ENCODE assay signal across 8 cellular contexts in the genomic region with DNA sequence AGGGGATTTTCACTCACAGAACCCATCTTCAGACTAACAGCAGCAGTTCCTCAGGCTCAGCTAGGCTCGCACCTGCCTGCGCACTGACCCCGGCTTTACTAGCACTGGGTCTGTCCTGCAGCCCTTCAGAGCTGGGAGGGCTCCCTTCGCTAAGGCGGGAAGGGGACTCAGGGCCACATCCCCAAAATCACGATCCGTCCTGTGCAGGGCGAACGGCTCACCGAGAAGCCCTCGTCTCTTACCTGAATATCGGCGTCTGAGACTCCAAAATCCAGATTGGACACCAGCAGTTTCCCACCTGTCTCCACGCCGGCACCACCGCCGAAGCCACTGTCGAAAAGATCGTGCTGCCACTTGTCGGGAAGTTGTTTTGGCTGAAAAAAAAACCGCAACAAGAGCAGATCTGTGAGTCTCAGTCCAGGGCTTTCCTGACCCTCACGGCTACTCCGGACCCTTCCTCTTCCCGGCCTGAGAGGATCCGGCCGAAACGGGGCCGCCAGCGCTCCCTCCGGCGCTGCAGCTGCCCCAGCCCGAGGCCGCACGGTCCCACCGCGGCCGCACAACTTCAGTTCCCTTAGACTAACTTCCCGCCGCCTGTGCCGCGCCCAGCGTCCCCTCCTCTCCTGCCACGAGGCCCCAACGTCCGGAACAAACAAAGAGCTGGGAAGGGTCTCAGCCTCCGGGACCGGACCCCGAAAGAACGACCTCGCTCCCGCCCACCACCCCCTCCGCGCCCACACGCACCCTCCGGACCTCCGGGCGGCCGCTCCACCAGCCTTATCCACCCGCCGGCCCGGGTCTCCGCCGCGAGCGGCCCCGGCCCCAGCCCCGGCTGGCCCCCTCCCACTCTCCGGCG. TPM values are rescaled to one million over a fixed set of nuclear protein-coding genes. Genes with fewer than 3 reads are reported as not detected.
DNase-seq lines count a peak whose midpoint lies in the region; ATAC-seq and TF ChIP-seq lines count a peak whose summit lies in the region.

No MANE protein-coding gene starts in this region.

- peaks cover 25% of the 10 kb centered on the region for H3K4me1 Mint-ChIP-seq in activated naive CD8-positive, alpha-beta T cell treated with anti-CD3 and anti-CD28 coated beads, Interleukin-2, amount 50 U/mL, for 24 hours

- H3K36me3 ChIP-seq in liver (ENCODE audit: control insufficient read depth in 4 of 4, insufficient read depth in 3 of 4, low read depth in 1 of 4, low read length in 3 of 4) = peaks cover 12 to 48% (median 18%) of the 10 kb centered on the region in 4 donors
- H3K36me3 ChIP-seq in tibial artery = peaks cover 35 to 65% (median 47%) of the 10 kb centered on the region in 3 donors

- peaks cover 6 to 24% (median 19%) of the 10 kb centered on the region in 4 donors for H3K4me1 ChIP-seq in liver (ENCODE audit: control insufficient read depth in 4 of 4, insufficient read depth in 4 of 4, low read length in 3 of 4)
- peaks cover 0 to 32% (median 25%) of the 10 kb centered on the region in 4 donors for H3K4me1 ChIP-seq in tibial artery

- H3K4me3 Mint-ChIP-seq in activated naive CD8-positive, alpha-beta T cell treated with anti-CD3 and anti-CD28 coated beads, Interleukin-2, amount 50 U/mL, for 24 hours = peak overlapping the region; percentile 86

- H3K27me3 ChIP-seq in HL-60 (ENCODE audit: insufficient read depth, poor library complexity, severe bottlenecking) (no peaks in the 10 kb centered on the region), liver (ENCODE audit: control insufficient read depth in 4 of 4, insufficient read depth in 4 of 4, low read length in 3 of 4) (no peaks in the 10 kb centered on the region), tibial artery (no peaks in the 10 kb centered on the region)

- TF ChIP-seq RAD21 in liver (IDR thresholded peaks at IDR 0.05) = no peak

- H3K27me3 Mint-ChIP-seq in activated naive CD8-positive, alpha-beta T cell treated with anti-CD3 and anti-CD28 coated beads, Interleukin-2, amount 50 U/mL, for 24 hours = no peaks in the 10 kb centered on the region

- peak overlapping the region; percentile 45 to 68 for H3K9ac ChIP-seq in liver (ENCODE audit: low read depth in 1 of 2, low read length in 2 of 2)

- TF ChIP-seq CTCF in HL-60 (IDR thresholded peaks at IDR 0.05; ENCODE audit: insufficient read depth, low read length) (no peak), liver (IDR thresholded peaks at IDR 0.05; ENCODE audit: low read depth, low read length, missing input control) (no peak), tibial artery (IDR thresholded peaks at IDR 0.05) (no peak)

- 7% methylated on average over 69 of the region's 69 CpGs for WGBS in liver

- DNase-seq in NCI-H82 (lab: John Stamatoyannopoulos, UW) = peak; percentile 35
- DNase-seq in NCI-H82 treated with DMSO at 0.1 percent for 48 hours (lab: John Stamatoyannopoulos, UW; ENCODE audit: unreplicated experiment) = no peak
- DNase-seq in HL-60 (ENCODE audit: low read depth in 1 of 2, low spot score in 1 of 2) = peak in 1 of 2 experiments; percentile 36
- no peak for DNase-seq in activated naive CD8-positive, alpha-beta T cell treated with anti-CD3 and anti-CD28 coated beads, Interleukin-2, amount 50 U/mL, for 24 hours
- DNase-seq in tibial artery = peak in 1 of 2 donors; percentile 65
- no peak for DNase-seq in NCI-H526 treated with DMSO at 0.1 percent for 48 hours (lab: John Stamatoyannopoulos, UW)

- intact Hi-C loops in tibial artery (cut with DNase I; ENCODE audit: low total_unique reads) = no loop called here

- H3K27ac Mint-ChIP-seq in activated naive CD8-positive, alpha-beta T cell treated with anti-CD3 and anti-CD28 coated beads, Interleukin-2, amount 50 U/mL, for 24 hours = peak overlapping the region; percentile 86

- H3K9me3 ChIP-seq in liver (ENCODE audit: control insufficient read depth in 4 of 4, low read length in 3 of 4) (no peaks in the 10 kb centered on the region), tibial artery (no peaks in the 10 kb centered on the region)

- ATAC-seq in activated naive CD8-positive, alpha-beta T cell treated with anti-CD3 and anti-CD28 coated beads, Interleukin-2, amount 50 U/mL, for 24 hours = no peak
- no peak for ATAC-seq in HG03442 (IDR thresholded peaks at IDR 0.05; ENCODE audit: unreplicated experiment)

- H3K27ac ChIP-seq in HL-60 (replicated peaks) = peak overlapping the region; percentile 87
- peak overlapping the region in 1 of 2 donors; percentile 25 for H3K27ac ChIP-seq in liver (ENCODE audit: low read depth in 1 of 2, low read length in 2 of 2)
- peak overlapping the region; percentile 95 to 96 for H3K27ac ChIP-seq in tibial artery

- H3K4me3 ChIP-seq in HL-60 (replicated peaks; ENCODE audit: insufficient read depth, low read length) (peak overlapping the region; percentile 85), liver (ENCODE audit: low read depth in 1 of 3, low read length in 3 of 3) (peak overlapping the region; percentile 66 to 94 (median 91)), tibial artery (peak overlapping the region; percentile 90 to 98)

- peaks cover 53% of the 10 kb centered on the region for H3K36me3 Mint-ChIP-seq in activated naive CD8-positive, alpha-beta T cell treated with anti-CD3 and anti-CD28 coated beads, Interleukin-2, amount 50 U/mL, for 24 hours (ENCODE audit: low read depth)

- no peaks in the 10 kb centered on the region for H3K9me3 Mint-ChIP-seq in activated naive CD8-positive, alpha-beta T cell treated with anti-CD3 and anti-CD28 coated beads, Interleukin-2, amount 50 U/mL, for 24 hours

TF ChIP-seq in liver, 16 proteins besides CTCF, POLR2A, EP300 and RAD21:
- TF ChIP-seq, protein P1, sequence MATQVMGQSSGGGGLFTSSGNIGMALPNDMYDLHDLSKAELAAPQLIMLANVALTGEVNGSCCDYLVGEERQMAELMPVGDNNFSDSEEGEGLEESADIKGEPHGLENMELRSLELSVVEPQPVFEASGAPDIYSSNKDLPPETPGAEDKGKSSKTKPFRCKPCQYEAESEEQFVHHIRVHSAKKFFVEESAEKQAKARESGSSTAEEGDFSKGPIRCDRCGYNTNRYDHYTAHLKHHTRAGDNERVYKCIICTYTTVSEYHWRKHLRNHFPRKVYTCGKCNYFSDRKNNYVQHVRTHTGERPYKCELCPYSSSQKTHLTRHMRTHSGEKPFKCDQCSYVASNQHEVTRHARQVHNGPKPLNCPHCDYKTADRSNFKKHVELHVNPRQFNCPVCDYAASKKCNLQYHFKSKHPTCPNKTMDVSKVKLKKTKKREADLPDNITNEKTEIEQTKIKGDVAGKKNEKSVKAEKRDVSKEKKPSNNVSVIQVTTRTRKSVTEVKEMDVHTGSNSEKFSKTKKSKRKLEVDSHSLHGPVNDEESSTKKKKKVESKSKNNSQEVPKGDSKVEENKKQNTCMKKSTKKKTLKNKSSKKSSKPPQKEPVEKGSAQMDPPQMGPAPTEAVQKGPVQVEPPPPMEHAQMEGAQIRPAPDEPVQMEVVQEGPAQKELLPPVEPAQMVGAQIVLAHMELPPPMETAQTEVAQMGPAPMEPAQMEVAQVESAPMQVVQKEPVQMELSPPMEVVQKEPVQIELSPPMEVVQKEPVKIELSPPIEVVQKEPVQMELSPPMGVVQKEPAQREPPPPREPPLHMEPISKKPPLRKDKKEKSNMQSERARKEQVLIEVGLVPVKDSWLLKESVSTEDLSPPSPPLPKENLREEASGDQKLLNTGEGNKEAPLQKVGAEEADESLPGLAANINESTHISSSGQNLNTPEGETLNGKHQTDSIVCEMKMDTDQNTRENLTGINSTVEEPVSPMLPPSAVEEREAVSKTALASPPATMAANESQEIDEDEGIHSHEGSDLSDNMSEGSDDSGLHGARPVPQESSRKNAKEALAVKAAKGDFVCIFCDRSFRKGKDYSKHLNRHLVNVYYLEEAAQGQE (IDR thresholded peaks at IDR 0.05) = no peak
- no peak for TF ChIP-seq JUND (IDR thresholded peaks at IDR 0.05)

RNA-seq across cellular contexts. Expression of gene ALYREF, which starts 0.7 kb away (rescaled TPM):
- 10 to 100 TPM; 22.6 to 67.4 TPM for total RNA-seq in liver
- 10 to 100 TPM in 1 of 2 donors, 1 to 10 TPM in 1; 2.5 to 24.6 TPM for polyA plus RNA-seq in liver

RNA-seq across cellular contexts. Expression of gene ANAPC11, which starts 0.8 kb away (rescaled TPM):
- 10 to 100 TPM; 71.0 to 78.7 TPM for total RNA-seq in liver
- 100 to 1,000 TPM; 160 to 246 TPM for polyA plus RNA-seq in liver

RNA-seq across cellular contexts. Expression of gene NPB, which starts 11.4 kb away (rescaled TPM):
- under 1 TPM; 0.25 to 0.84 TPM for total RNA-seq in liver
- polyA plus RNA-seq in liver = under 1 TPM; 0.15 to 0.92 TPM

RNA-seq across cellular contexts. Expression of gene ARHGDIA, which starts 19.5 kb away (rescaled TPM):
- total RNA-seq in liver = 10 to 100 TPM; 35.5 to 47.3 TPM
- 100 to 1,000 TPM; 103 to 142 TPM for polyA plus RNA-seq in liver

RNA-seq across cellular contexts. Expression of gene PCYT2, which starts 20.5 kb away (rescaled TPM):
- 100 to 1,000 TPM in 1 of 2 donors, 10 to 100 TPM in 1; 86.0 to 101 TPM for total RNA-seq in liver
- 10 to 100 TPM; 63.9 to 90.9 TPM for polyA plus RNA-seq in liver
